Comparison of ENCODE assay signal across 17 cellular contexts in the genomic region with DNA sequence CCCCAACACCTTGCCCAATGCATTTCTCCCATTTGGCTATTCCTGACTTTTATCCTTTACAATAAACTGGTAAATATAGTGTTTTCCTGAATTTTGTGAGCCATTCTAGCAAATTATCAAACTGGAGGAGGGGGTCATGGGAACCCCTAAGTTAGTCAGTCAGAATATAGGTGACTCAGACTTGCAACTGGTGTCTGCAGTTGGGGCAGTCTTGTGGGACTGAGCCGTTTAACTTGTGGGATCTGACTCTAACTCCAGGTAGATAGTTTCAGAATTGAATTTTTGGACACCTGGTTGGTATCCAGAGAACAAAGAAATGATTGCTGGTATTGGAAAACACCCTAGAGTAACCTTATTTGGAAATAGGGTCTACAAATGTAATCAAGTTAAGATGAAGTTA.
DNase-seq lines count a peak whose midpoint lies in the region; ATAC-seq and TF ChIP-seq lines count a peak whose summit lies in the region.
"Had no signal": no experiment of that assay in that cellular context is flagged by ENCODE, and none has a peak within 500 bp of the region (broad histone marks: within the 10 kb centered on the region; RNA-seq: fewer than 3 reads in every experiment).

No MANE protein-coding gene starts in this region.

- peaks cover 70% of the 10 kb centered on the region for H3K36me3 Mint-ChIP-seq in activated CD4-positive, alpha-beta memory T cell treated with anti-CD3 and anti-CD28 coated beads for 36 hours
- H3K36me3 Mint-ChIP-seq in activated CD4-positive, alpha-beta memory T cell treated with anti-CD3 and anti-CD28 coated beads, Interleukin-2, amount 10 ng/mL, durations not matched to agents 7 days and 5 days (ENCODE audit: low read depth) = peaks cover 63% of the 10 kb centered on the region
- H3K36me3 Mint-ChIP-seq in HFFc6 (ENCODE audit: low read depth) = peaks cover 35% of the 10 kb centered on the region

- H3K9me3 ChIP-seq in mesodermal cell (ENCODE audit: control insufficient read depth, low read length) = peaks cover 9% of the 10 kb centered on the region
- H3K9me3 ChIP-seq in thyroid gland = no peaks in the 10 kb centered on the region
- H3K9me3 ChIP-seq in ovary = no peaks in the 10 kb centered on the region

- TF ChIP-seq POLR2A in thyroid gland (IDR thresholded peaks at IDR 0.05) (no peak), ovary (IDR thresholded peaks at IDR 0.05) (no peak)

- intact Hi-C loops in activated CD4-positive, alpha-beta memory T cell treated with anti-CD3 and anti-CD28 coated beads for 36 hours (cut with micrococcal nuclease) = loop anchor here (1.0 to 5.0 kb wide), 8 partner anchors 17 to 316 kb away; partner anchors contain the start of gene PLXNC1
- intact Hi-C loops in thyroid gland (cut with DNase I) = no loop called here
- intact Hi-C loops in ovary (cut with DNase I) = no loop called here

- H3K4me1 Mint-ChIP-seq in activated CD4-positive, alpha-beta memory T cell treated with anti-CD3 and anti-CD28 coated beads for 36 hours (ENCODE audit: low read depth) = peaks cover 24% of the 10 kb centered on the region
- peaks cover 21% of the 10 kb centered on the region for H3K4me1 Mint-ChIP-seq in activated CD4-positive, alpha-beta memory T cell treated with anti-CD3 and anti-CD28 coated beads, Interleukin-2, amount 10 ng/mL, durations not matched to agents 7 days and 5 days
- peaks cover 31% of the 10 kb centered on the region for H3K4me1 Mint-ChIP-seq in HFFc6 (ENCODE audit: low read depth)
- H3K4me1 Mint-ChIP-seq: H9 had no signal

- TF ChIP-seq CTCF in HFFc6 (IDR thresholded peaks at IDR 0.05) (no peak), thyroid gland (IDR thresholded peaks at IDR 0.05) (no peak), ovary (IDR thresholded peaks at IDR 0.05) (no peak)

- no peak for ATAC-seq in HG03039 (IDR thresholded peaks at IDR 0.05; ENCODE audit: unreplicated experiment)
- ATAC-seq: GM12878, HepG2 had no signal

- no peak overlapping the region for H3K27ac Mint-ChIP-seq in activated CD4-positive, alpha-beta memory T cell treated with anti-CD3 and anti-CD28 coated beads for 36 hours
- H3K27ac Mint-ChIP-seq in activated CD4-positive, alpha-beta memory T cell treated with anti-CD3 and anti-CD28 coated beads, Interleukin-2, amount 10 ng/mL, durations not matched to agents 7 days and 5 days = no peak overlapping the region
- H3K27ac Mint-ChIP-seq in HFFc6 = peak overlapping the region; percentile 84
- H3K27ac Mint-ChIP-seq: CD4-positive, CD25-positive, alpha-beta regulatory T cell; H9 had no signal

- H3K27me3 ChIP-seq in ACC112 (ENCODE audit: insufficient read depth, low read length) = no peaks in the 10 kb centered on the region
- H3K27me3 ChIP-seq in thyroid gland = no peaks in the 10 kb centered on the region
- no peaks in the 10 kb centered on the region for H3K27me3 ChIP-seq in ovary
- H3K27me3 ChIP-seq: BLaER1 treated with 17β-estradiol and CSF1 and Interleukin-3, amounts not matched to agents 10 nM and 100 nM had no signal

- CTCF ChIA-PET in activated CD4-positive, alpha-beta memory T cell treated with anti-CD3 and anti-CD28 coated beads for 36 hours (lab: Charles Lee) = interaction anchor here (0.6 to 1.1 kb wide), 2 partner anchors 21 to 917 kb away, joined by 3 to 4 read pairs; no protein-coding TSS in a partner anchor
- CTCF ChIA-PET in activated CD4-positive, alpha-beta memory T cell treated with anti-CD3 and anti-CD28 coated beads, Interleukin-2, amount 10 ng/mL, durations not matched to agents 7 days and 5 days (lab: Charles Lee) = no interaction called here

- POLR2A ChIA-PET in activated CD4-positive, alpha-beta memory T cell treated with anti-CD3 and anti-CD28 coated beads for 36 hours (lab: Charles Lee) = interaction anchor here (0.6 to 2.1 kb wide), 4 partner anchors 53 to 159 kb away, joined by 3 to 8 read pairs (median 4); no protein-coding TSS in a partner anchor
- POLR2A ChIA-PET in activated CD4-positive, alpha-beta memory T cell treated with anti-CD3 and anti-CD28 coated beads, Interleukin-2, amount 10 ng/mL, durations not matched to agents 7 days and 5 days (lab: Charles Lee) = no interaction called here

- 89 to 100% methylated on average over 1 of the region's 1 CpG for WGBS in mesodermal cell (ENCODE audit: insufficient coverage in 2 of 2), 2 experiments
- 86 to 92% methylated on average over 1 of the region's 1 CpG for WGBS in thyroid gland, 2 donors
- 93 to 100% (median 96%) methylated on average over 1 of the region's 1 CpG for WGBS in ovary, 3 donors

- H3K9me3 Mint-ChIP-seq in activated CD4-positive, alpha-beta memory T cell treated with anti-CD3 and anti-CD28 coated beads for 36 hours = peaks cover 6% of the 10 kb centered on the region
- H3K9me3 Mint-ChIP-seq in activated CD4-positive, alpha-beta memory T cell treated with anti-CD3 and anti-CD28 coated beads, Interleukin-2, amount 10 ng/mL, durations not matched to agents 7 days and 5 days = peaks cover 15% of the 10 kb centered on the region
- peaks cover 6% of the 10 kb centered on the region for H3K9me3 Mint-ChIP-seq in HFFc6

- H3K27me3 Mint-ChIP-seq in activated CD4-positive, alpha-beta memory T cell treated with anti-CD3 and anti-CD28 coated beads for 36 hours = no peaks in the 10 kb centered on the region
- no peaks in the 10 kb centered on the region for H3K27me3 Mint-ChIP-seq in activated CD4-positive, alpha-beta memory T cell treated with anti-CD3 and anti-CD28 coated beads, Interleukin-2, amount 10 ng/mL, durations not matched to agents 7 days and 5 days
- H3K27me3 Mint-ChIP-seq in HFFc6 (ENCODE audit: insufficient read depth) = no peaks in the 10 kb centered on the region; the same call in 1 of the 2 replicates

- H3K27ac ChIP-seq in ACC112 (ENCODE audit: low read depth, low read length) (peak overlapping the region; percentile 51), mesodermal cell (ENCODE audit: low read depth, low read length, severe bottlenecking) (peak overlapping the region; percentile 10), thyroid gland (no peak overlapping the region), ovary (no peak overlapping the region)
- H3K27ac ChIP-seq: BLaER1 treated with 17β-estradiol and CSF1 and Interleukin-3, amounts not matched to agents 10 nM and 100 nM had no signal

- H3K4me3 Mint-ChIP-seq in activated CD4-positive, alpha-beta memory T cell treated with anti-CD3 and anti-CD28 coated beads for 36 hours = no peak overlapping the region
- H3K4me3 Mint-ChIP-seq in activated CD4-positive, alpha-beta memory T cell treated with anti-CD3 and anti-CD28 coated beads, Interleukin-2, amount 10 ng/mL, durations not matched to agents 7 days and 5 days = no peak overlapping the region
- H3K4me3 Mint-ChIP-seq in HFFc6 = no peak overlapping the region
- H3K4me3 Mint-ChIP-seq: CD4-positive, CD25-positive, alpha-beta regulatory T cell; H9 had no signal

- H3K4me3 ChIP-seq in ACC112 (ENCODE audit: low read depth, low read length) (no peak overlapping the region), mesodermal cell (ENCODE audit: extremely low read depth, insufficient read depth, low read length, poor library complexity, severe bottlenecking) (no peak overlapping the region), thyroid gland (replicated peaks in 1 of 3) (no peak overlapping the region), ovary (no peak overlapping the region)
- H3K4me3 ChIP-seq: BLaER1 treated with 17β-estradiol and CSF1 and Interleukin-3, amounts not matched to agents 10 nM and 100 nM; GM12878 had no signal

- H2AFZ ChIP-seq in ACC112 (ENCODE audit: low read length, unreplicated experiment) = no peak overlapping the region

- no peak for TF ChIP-seq EP300 in ovary (IDR thresholded peaks at IDR 0.05)

- peaks cover 24% of the 10 kb centered on the region for H3K36me3 ChIP-seq in ACC112 (ENCODE audit: insufficient read depth, low read length)
- H3K36me3 ChIP-seq in mesodermal cell (ENCODE audit: control insufficient read depth, insufficient read depth, low read length) = peaks cover 48% of the 10 kb centered on the region
- no peaks in the 10 kb centered on the region for H3K36me3 ChIP-seq in thyroid gland
- no peaks in the 10 kb centered on the region for H3K36me3 ChIP-seq in ovary

- H3K4me1 ChIP-seq in ACC112 (ENCODE audit: control insufficient read depth, insufficient read depth, low read length, unreplicated experiment) = peaks cover 23% of the 10 kb centered on the region
- H3K4me1 ChIP-seq in mesodermal cell (ENCODE audit: control insufficient read depth, insufficient read depth, low read length, poor library complexity, severe bottlenecking) = peaks cover 13% of the 10 kb centered on the region
- no peaks in the 10 kb centered on the region for H3K4me1 ChIP-seq in thyroid gland
- no peaks in the 10 kb centered on the region for H3K4me1 ChIP-seq in ovary (ENCODE audit: insufficient read depth)
- H3K4me1 ChIP-seq: BLaER1 treated with 17β-estradiol and CSF1 and Interleukin-3, amounts not matched to agents 10 nM and 100 nM had no signal

- no peaks in the 10 kb centered on the region for H3K79me2 ChIP-seq in ACC112 (ENCODE audit: control insufficient read depth, insufficient read depth, low read length, unreplicated experiment)

- DNase-seq in activated CD4-positive, alpha-beta memory T cell treated with anti-CD3 and anti-CD28 coated beads for 36 hours = peak; percentile 14
- DNase-seq in activated CD4-positive, alpha-beta memory T cell treated with anti-CD3 and anti-CD28 coated beads, Interleukin-2, amount 10 ng/mL, durations not matched to agents 7 days and 5 days = no peak
- DNase-seq in HFFc6 = no peak
- DNase-seq in thyroid gland = no peak
- no peak for DNase-seq in ovary
- DNase-seq: 8988T; Calu3; CD4-positive, CD25-positive, alpha-beta regulatory T cell; DMS 273 treated with DMSO at 0.1 percent for 48 hours; GOT3; H9 had no signal

Comparison
In these comparisons a context has a peak if more than half of its experiments do, and no peak if none do; other contexts are left out.
1. H3K27ac ChIP-seq: peak in ACC112 (single experiment) and mesodermal cell (single experiment); none in thyroid gland (0 of 3) and ovary (0 of 2).